Comparison of ENCODE assay signal across 1 cellular context in genomic region chr15:85607842-85608241, GRCh38.
TF ChIP-seq lines count a peak whose summit lies in the region.

No MANE protein-coding gene starts in this region.

TF ChIP-seq in HepG2, 621 proteins besides CTCF, POLR2A, EP300 and RAD21 (continued from another document):
- no peak for TF ChIP-seq PATZ1 (CRISPR knock-in tag; IDR thresholded peaks at IDR 0.05)
- no peak for TF ChIP-seq ARID3A (IDR thresholded peaks at IDR 0.05; ENCODE audit: low read depth, low read length)
- TF ChIP-seq ARID5B (CRISPR knock-in tag; IDR thresholded peaks at IDR 0.05), result no peak
- TF ChIP-seq JUN (CRISPR knock-in tag; IDR thresholded peaks at IDR 0.05), result no peak
- no peak for TF ChIP-seq U2AF2 (IDR thresholded peaks at IDR 0.05; ENCODE audit: low read depth, low read length)
- TF ChIP-seq ZNF292 (CRISPR knock-in tag; IDR thresholded peaks at IDR 0.05; ENCODE audit: borderline replicate concordance, low read depth), result no peak
- no peak for TF ChIP-seq HDAC6 (IDR thresholded peaks at IDR 0.05; ENCODE audit: low read depth, low read length)
